ENCODE assay signal across 27 cellular contexts in genomic region chr3:20673866-20674265, GRCh38.
"Had no signal": no experiment of that assay in that cellular context is flagged by ENCODE, and none has a peak within 500 bp of the region (broad histone marks: within the 10 kb centered on the region; RNA-seq: fewer than 3 reads in every experiment).

No MANE protein-coding gene starts in this region.

- H3K4me1 ChIP-seq: prostate gland, spleen, suprapubic skin, uterus had no signal

- H3K27me3 Mint-ChIP-seq: naive thymus-derived CD8-positive, alpha-beta T cell; stimulated activated naive CD8-positive, alpha-beta T cell treated with anti-CD3 and anti-CD28 coated beads, Interleukin-15, Interleukin-2, amounts not matched to agents 100 ng/mL and 50 ng/mL, for 24 hours; type B pancreatic cell had no signal

- H3K27ac Mint-ChIP-seq: mesothelial cell of epicardium; naive thymus-derived CD8-positive, alpha-beta T cell; nephron; stimulated activated effector memory CD8-positive, alpha-beta T cell treated with anti-CD3 and anti-CD28 coated beads, Interleukin-12 subunit alpha, Interleukin-12 subunit beta, amount 100 ng/mL, for 72 hours; stimulated activated naive CD8-positive, alpha-beta T cell treated with anti-CD3 and anti-CD28 coated beads, Interleukin-15, Interleukin-2, amounts not matched to agents 100 ng/mL and 50 ng/mL, for 24 hours; type B pancreatic cell had no signal

- H3K4me3 ChIP-seq: hepatocyte, left ventricle myocardium inferior, lung, pancreas, prostate gland, skin epidermis, spleen, suprapubic skin, thoracic aorta, tibial artery, uterus had no signal

- H3K36me3 ChIP-seq: left ventricle myocardium inferior, pancreas, prostate gland, spleen, suprapubic skin, thoracic aorta, tibial artery, uterus had no signal

- H3K9me3 ChIP-seq: pancreas, prostate gland, suprapubic skin, thoracic aorta, tibial artery, uterus had no signal

- H2AFZ ChIP-seq: hepatocyte had no signal

- DNase-seq: islet precursor cell; left ventricle myocardium inferior; mesendoderm; naive thymus-derived CD8-positive, alpha-beta T cell; nucleus accumbens; pancreas; posterior cingulate gyrus; retina; right cardiac atrium; spleen; stimulated activated CD4-positive, alpha-beta T cell treated with anti-CD3 and anti-CD28 coated beads, Interleukin-4, amount 100 ng/mL, for 24 hours; stimulated activated naive CD4-positive, alpha-beta T cell; tibial artery; uterus had no signal

- H3K4me3 Mint-ChIP-seq: mesothelial cell of epicardium; naive thymus-derived CD8-positive, alpha-beta T cell; nephron; neural crest cell; stimulated activated effector memory CD8-positive, alpha-beta T cell treated with anti-CD3 and anti-CD28 coated beads, Interleukin-12 subunit alpha, Interleukin-12 subunit beta, amount 100 ng/mL, for 72 hours; stimulated activated naive CD8-positive, alpha-beta T cell treated with anti-CD3 and anti-CD28 coated beads, Interleukin-15, Interleukin-2, amounts not matched to agents 100 ng/mL and 50 ng/mL, for 24 hours; type B pancreatic cell had no signal

- ATAC-seq: naive thymus-derived CD8-positive, alpha-beta T cell; pancreas; right cardiac atrium; sciatic nerve; stimulated activated effector memory CD8-positive, alpha-beta T cell treated with anti-CD3 and anti-CD28 coated beads, Interleukin-12 subunit alpha, Interleukin-12 subunit beta, amount 100 ng/mL, for 72 hours had no signal

- H3K79me2 ChIP-seq: hepatocyte had no signal

- H3K4me2 ChIP-seq: hepatocyte had no signal

- H3K27me3 ChIP-seq: hepatocyte, pancreas, spleen, suprapubic skin, tibial artery, uterus had no signal

- H3K4me1 Mint-ChIP-seq: naive thymus-derived CD8-positive, alpha-beta T cell; neural crest cell; stimulated activated effector memory CD8-positive, alpha-beta T cell treated with anti-CD3 and anti-CD28 coated beads, Interleukin-12 subunit alpha, Interleukin-12 subunit beta, amount 100 ng/mL, for 72 hours had no signal

- H3K27ac ChIP-seq: hepatocyte, left ventricle myocardium inferior, pancreas, prostate gland, skin epidermis, spleen, suprapubic skin, thoracic aorta, tibial artery, uterus had no signal

- H3K36me3 Mint-ChIP-seq: stimulated activated effector memory CD8-positive, alpha-beta T cell treated with anti-CD3 and anti-CD28 coated beads, Interleukin-12 subunit alpha, Interleukin-12 subunit beta, amount 100 ng/mL, for 72 hours; type B pancreatic cell had no signal
